8 cellular contexts compared by ENCODE assay signal in genomic region chr4:2843023-2843908, GRCh38. TPM values are rescaled to one million over a fixed set of nuclear protein-coding genes. Genes with fewer than 3 reads are reported as not detected.
A peak's percentile ranks its signal among the peaks of the same experiment; 100 is the strongest.
DNase-seq lines count a peak whose midpoint lies in the region; ATAC-seq and TF ChIP-seq lines count a peak whose summit lies in the region.

Gene ADD1 (plus strand): TSS chr4:2843844. CDS start chr4:2875916, 32,072 bp downstream.

- CTCF ChIA-PET in activated CD4-positive, alpha-beta T cell treated with anti-CD3 and anti-CD28 coated beads, Interleukin-2, amount 10 ng/mL, durations not matched to agents 7 days and 5 days (lab: Charles Lee), result interaction anchor here (0.9 kb wide), 1 partner anchor 29 kb away, joined by 3 read pairs; no protein-coding TSS in a partner anchor

- H3K9me3 Mint-ChIP-seq in activated CD4-positive, alpha-beta T cell treated with anti-CD3 and anti-CD28 coated beads, Interleukin-2, amount 10 ng/mL, durations not matched to agents 7 days and 5 days, result peaks cover 5% of the 10 kb centered on the region

- H3K4me3 Mint-ChIP-seq in activated CD4-positive, alpha-beta T cell treated with anti-CD3 and anti-CD28 coated beads, Interleukin-2, amount 10 ng/mL, durations not matched to agents 7 days and 5 days, result peak within 1 kb of the TSS; percentile 89

- peak; percentile 94 for TF ChIP-seq POLR2A in GM18951 (IDR thresholded peaks at IDR 0.05; ENCODE audit: extremely low read depth, insufficient read depth, insufficient read length)

- peaks cover 31% of the 10 kb centered on the region for H3K36me3 Mint-ChIP-seq in activated CD4-positive, alpha-beta T cell treated with anti-CD3 and anti-CD28 coated beads, Interleukin-2, amount 10 ng/mL, durations not matched to agents 7 days and 5 days (ENCODE audit: low read depth)

- H3K4me1 Mint-ChIP-seq in activated CD4-positive, alpha-beta T cell treated with anti-CD3 and anti-CD28 coated beads, Interleukin-2, amount 10 ng/mL, durations not matched to agents 7 days and 5 days, result peaks cover 61% of the 10 kb centered on the region

- DNase-seq in AML-193 (lab: John Stamatoyannopoulos, UW) (peak; percentile 70 to 74), NCI-H524 (lab: John Stamatoyannopoulos, UW) (peak; percentile 74 to 90), cortex of kidney (lab: John Stamatoyannopoulos, UW) (peak; percentile 87), left lobe of liver (ENCODE audit: low spot score) (peak; percentile 97)
- DNase-seq in activated CD4-positive, alpha-beta T cell treated with anti-CD3 and anti-CD28 coated beads, Interleukin-2, amount 10 ng/mL, durations not matched to agents 7 days and 5 days, result peak; percentile 87
- DNase-seq in stimulated activated CD4-positive, alpha-beta T cell treated with anti-CD3 and anti-CD28 coated beads, Interleukin-2, amount 100 ng/mL, for 24 hours, result peak; percentile 92 to 93

- ATAC-seq in HG03175 (IDR thresholded peaks at IDR 0.05; ENCODE audit: unreplicated experiment) (peak; percentile 84), left lobe of liver (peak; percentile 95)

- POLR2A ChIA-PET in activated CD4-positive, alpha-beta T cell treated with anti-CD3 and anti-CD28 coated beads, Interleukin-2, amount 10 ng/mL, durations not matched to agents 7 days and 5 days (lab: Charles Lee), result no interaction called here

- H3K27ac Mint-ChIP-seq in activated CD4-positive, alpha-beta T cell treated with anti-CD3 and anti-CD28 coated beads, Interleukin-2, amount 10 ng/mL, durations not matched to agents 7 days and 5 days, result peak within 1 kb of the TSS; percentile 92

- H3K27me3 Mint-ChIP-seq in activated CD4-positive, alpha-beta T cell treated with anti-CD3 and anti-CD28 coated beads, Interleukin-2, amount 10 ng/mL, durations not matched to agents 7 days and 5 days, result no peaks in the 10 kb centered on the region

- in situ Hi-C loops in GM18951 (cut with MboI; ENCODE audit: low sequenced_read_pairs, unreplicated experiment), result no loop called here

RNA-seq across cellular contexts. Expression of gene ADD1, which starts in this region (rescaled TPM):
- total RNA-seq in activated CD4-positive, alpha-beta T cell treated with anti-CD3 and anti-CD28 coated beads, Interleukin-2, amount 10 ng/mL, durations not matched to agents 7 days and 5 days, result 100 to 1,000 TPM; 264 to 266 TPM
- total RNA-seq in left lobe of liver, result 113 TPM

Comparison
In these comparisons a context has a peak if more than half of its experiments do, and no peak if none do; other contexts are left out.
1. Peak in every context shown above with its lines: DNase-seq and ATAC-seq.